ENCODE assay signal across 16 cellular contexts in genomic region chr13:49637989-49638388, GRCh38.
"Had no signal": no experiment of that assay in that cellular context is flagged by ENCODE, and none has a peak within 500 bp of the region (broad histone marks: within the 10 kb centered on the region; RNA-seq: fewer than 3 reads in every experiment).

No MANE protein-coding gene starts in this region.

- H3K4me1 ChIP-seq: adrenal gland had no signal

- H3K4me3 ChIP-seq: adrenal gland, left ventricle myocardium inferior, skin epidermis, suprapubic skin, upper lobe of left lung had no signal

- H3K9me3 ChIP-seq: adrenal gland, left ventricle myocardium inferior, suprapubic skin, upper lobe of left lung had no signal

- H3K27me3 ChIP-seq: adrenal gland, suprapubic skin, upper lobe of left lung had no signal

- DNase-seq: activated CD4-positive, alpha-beta T cell treated with anti-CD3 and anti-CD28 coated beads, Interleukin-2, amount 50 U/mL, for 48 hours; activated CD8-positive, alpha-beta memory T cell treated with anti-CD3 and anti-CD28 coated beads, Interleukin-2, amount 10 ng/mL, durations not matched to agents 7 days and 5 days; activated T-cell treated with anti-CD3 and anti-CD28 coated beads, Interleukin-2, amount 50 U/mL, for 1 hour; adrenal gland; glutamatergic neuron; hypothalamus; kidney; left ventricle myocardium inferior; occipital lobe; stimulated activated CD4-positive, alpha-beta T cell treated with anti-CD3 and anti-CD28 coated beads, Interleukin-4, amount 100 ng/mL, for 4 hours; stimulated activated CD8-positive, alpha-beta memory T cell treated with anti-CD3 and anti-CD28 coated beads, Interleukin-4, amount 100 ng/mL, for 48 hours; stimulated activated naive CD4-positive, alpha-beta T cell treated with Interleukin-2 at 50 U/mL for 16 hours; T-helper 1 cell had no signal

- H3K36me3 ChIP-seq: adrenal gland, left ventricle myocardium inferior, suprapubic skin, upper lobe of left lung had no signal

- H3K27ac ChIP-seq: adrenal gland, left ventricle myocardium inferior, suprapubic skin had no signal
